ENCODE assay signal across 26 cellular contexts in the genomic region with DNA sequence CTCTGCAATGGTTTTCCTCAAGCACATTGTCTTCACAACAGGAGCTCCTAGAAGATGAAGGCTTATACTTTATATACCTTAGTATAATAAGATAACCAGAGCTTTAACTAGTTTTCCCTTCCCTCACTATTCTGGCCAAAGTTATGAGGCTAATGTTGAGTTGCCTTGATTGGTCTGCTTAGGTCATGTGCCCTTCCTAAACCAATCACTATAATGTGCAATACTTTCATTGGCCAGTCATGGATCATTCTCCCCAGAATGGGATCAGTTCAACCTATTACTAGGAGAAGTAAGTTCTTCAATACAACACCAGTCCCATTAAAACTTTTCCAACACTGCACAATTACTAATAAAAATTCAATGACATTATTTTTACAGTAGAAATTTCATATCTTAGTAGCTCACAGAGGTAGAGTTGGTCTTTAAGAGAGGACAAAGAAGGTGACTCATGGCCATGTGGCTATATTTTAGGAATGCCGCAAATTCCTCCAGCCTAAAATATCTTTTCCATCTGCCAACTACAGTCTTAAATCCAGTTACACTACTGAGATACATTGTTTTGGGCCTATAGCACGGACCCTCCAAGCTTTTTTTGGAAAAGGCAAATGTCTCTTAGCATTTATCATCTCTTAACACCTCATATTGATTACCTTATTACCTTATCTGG. TPM values are rescaled to one million over a fixed set of nuclear protein-coding genes. Genes with fewer than 3 reads are reported as not detected.
"Had no signal": no experiment of that assay in that cellular context is flagged by ENCODE, and none has a peak within 500 bp of the region (broad histone marks: within the 10 kb centered on the region; RNA-seq: fewer than 3 reads in every experiment).

No MANE protein-coding gene starts in this region.

- ATAC-seq: activated CD8-positive, alpha-beta memory T cell treated with anti-CD3 and anti-CD28 coated beads, Interleukin-2, amount 10 ng/mL, durations not matched to agents 7 days and 5 days; T-helper 17 cell had no signal

- DNase-seq: activated B cell treated with CpG ODN at 0.5 μM for 24 hours; activated CD4-positive, alpha-beta T cell treated with anti-CD3 and anti-CD28 coated beads for 1 hour; activated CD4-positive, alpha-beta T cell treated with anti-CD3 and anti-CD28 coated beads, Interleukin-2, amount 10 ng/mL, durations not matched to agents 24 days and 14 days; activated CD4-positive, alpha-beta T cell treated with anti-CD3 and anti-CD28 coated beads, Interleukin-2, amount 50 U/mL, for 48 hours; activated CD8-positive, alpha-beta memory T cell treated with anti-CD3 and anti-CD28 coated beads, Interleukin-2, amount 10 ng/mL, durations not matched to agents 7 days and 5 days; activated effector memory CD4-positive, alpha-beta T cell treated with Interleukin-2 at 50 U/mL for 16 hours; activated naive CD4-positive, alpha-beta T cell; activated T-cell treated with anti-CD3 and anti-CD28 coated beads, Interleukin-2, amount 50 U/mL, for 24 hours; aorta; Kasumi-1; KBM-7; NCI-H1092; NCI-H1417; NCI-H2029 treated with DMSO at 0.1 percent for 48 hours; NCI-H510A treated with DMSO at 0.1 percent for 48 hours; NCI-H69; Peyer's patch; SHP77; T-helper 17 cell; T-helper 9 cell had no signal

- H3K9me3 Mint-ChIP-seq: activated B cell treated with CpG ODN at 0.5 μM for 24 hours; activated naive CD4-positive, alpha-beta T cell treated with anti-CD3 and anti-CD28 coated beads, Interleukin-2, amount 50 U/mL, for 24 hours; activated T-cell treated with anti-CD3 and anti-CD28 coated beads, Interleukin-2, amount 50 U/mL, for 24 hours; activated T-helper 1 cell treated with anti-CD3 and anti-CD28 coated beads, Interleukin-12 subunit alpha, Interleukin-12 subunit beta, Interleukin-2, Interleukin-4 antibody, amounts not matched to agents 30 ng/mL and 10 ng/mL and 1 ng/mL, durations not matched to agents 14 hours and 24 hours and 36 hours had no signal

- H3K36me3 Mint-ChIP-seq: activated CD8-positive, alpha-beta memory T cell treated with anti-CD3 and anti-CD28 coated beads, Interleukin-2, amount 10 ng/mL, durations not matched to agents 7 days and 5 days; activated naive CD4-positive, alpha-beta T cell treated with anti-CD3 and anti-CD28 coated beads, Interleukin-2, amount 50 U/mL, for 24 hours; brain had no signal

- H3K4me3 Mint-ChIP-seq: activated B cell treated with CpG ODN at 0.5 μM for 24 hours; activated CD4-positive, alpha-beta T cell treated with anti-CD3 and anti-CD28 coated beads, Interleukin-2, amount 10 ng/mL, durations not matched to agents 24 days and 14 days; activated CD8-positive, alpha-beta memory T cell treated with anti-CD3 and anti-CD28 coated beads, Interleukin-2, amount 10 ng/mL, durations not matched to agents 7 days and 5 days; activated naive CD4-positive, alpha-beta T cell treated with anti-CD3 and anti-CD28 coated beads, Interleukin-2, amount 50 U/mL, for 24 hours; activated T-cell treated with anti-CD3 and anti-CD28 coated beads, Interleukin-2, amount 50 U/mL, for 24 hours; activated T-helper 1 cell treated with anti-CD3 and anti-CD28 coated beads, Interleukin-12 subunit alpha, Interleukin-12 subunit beta, Interleukin-2, Interleukin-4 antibody, amounts not matched to agents 30 ng/mL and 10 ng/mL and 1 ng/mL, durations not matched to agents 14 hours and 24 hours and 36 hours; brain; central memory CD8-positive, alpha-beta T cell; T-helper 17 cell had no signal

- H3K27ac Mint-ChIP-seq: activated B cell treated with CpG ODN at 0.5 μM for 24 hours; activated CD4-positive, alpha-beta T cell treated with anti-CD3 and anti-CD28 coated beads, Interleukin-2, amount 10 ng/mL, durations not matched to agents 24 days and 14 days; activated CD8-positive, alpha-beta memory T cell treated with anti-CD3 and anti-CD28 coated beads, Interleukin-2, amount 10 ng/mL, durations not matched to agents 7 days and 5 days; activated naive CD4-positive, alpha-beta T cell treated with anti-CD3 and anti-CD28 coated beads, Interleukin-2, amount 50 U/mL, for 24 hours; activated T-cell treated with anti-CD3 and anti-CD28 coated beads, Interleukin-2, amount 50 U/mL, for 24 hours; activated T-helper 1 cell treated with anti-CD3 and anti-CD28 coated beads, Interleukin-12 subunit alpha, Interleukin-12 subunit beta, Interleukin-2, Interleukin-4 antibody, amounts not matched to agents 30 ng/mL and 10 ng/mL and 1 ng/mL, durations not matched to agents 14 hours and 24 hours and 36 hours; brain; T-helper 17 cell had no signal

RNA-seq across cellular contexts. Expression of gene POU3F2, which starts 12.5 kb away (rescaled TPM):
- total RNA-seq: activated B cell treated with CpG ODN at 0.5 μM for 24 hours; activated CD4-positive, alpha-beta T cell treated with anti-CD3 and anti-CD28 coated beads, Interleukin-2, amount 10 ng/mL, durations not matched to agents 24 days and 14 days; activated CD8-positive, alpha-beta memory T cell treated with anti-CD3 and anti-CD28 coated beads, Interleukin-2, amount 10 ng/mL, durations not matched to agents 7 days and 5 days; activated T-helper 1 cell treated with anti-CD3 and anti-CD28 coated beads, Interleukin-12 subunit alpha, Interleukin-12 subunit beta, Interleukin-2, Interleukin-4 antibody, amounts not matched to agents 30 ng/mL and 10 ng/mL and 1 ng/mL, durations not matched to agents 14 hours and 24 hours and 36 hours; aorta; MCF 10A; Peyer's patch; SJSA1; T-helper 17 cell had no signal
- polyA plus RNA-seq: aorta had no signal
